9 cellular contexts compared by ENCODE assay signal in genomic region chr1:54054438-54054749, GRCh38. TPM values are rescaled to one million over a fixed set of nuclear protein-coding genes. Genes with fewer than 3 reads are reported as not detected.
A peak's percentile ranks its signal among the peaks of the same experiment; 100 is the strongest.
DNase-seq lines count a peak whose midpoint lies in the region; ATAC-seq and TF ChIP-seq lines count a peak whose summit lies in the region.
"Had no signal": no experiment of that assay in that cellular context is flagged by ENCODE, and none has a peak within 500 bp of the region (broad histone marks: within the 10 kb centered on the region; RNA-seq: fewer than 3 reads in every experiment).

No MANE protein-coding gene starts in this region.

- intact Hi-C loops in activated CD4-positive, alpha-beta T cell treated with anti-CD3 and anti-CD28 coated beads, Interleukin-2, amount 10 ng/mL, durations not matched to agents 24 days and 14 days (cut with micrococcal nuclease): loop anchor here (5.0 kb wide), 2 partner anchors 488 to 727 kb away; partner anchors contain the start of gene LRP8

- peaks cover 32% of the 10 kb centered on the region for H3K36me3 Mint-ChIP-seq in activated CD4-positive, alpha-beta T cell treated with anti-CD3 and anti-CD28 coated beads, Interleukin-2, amount 10 ng/mL, durations not matched to agents 24 days and 14 days (ENCODE audit: low read depth)

- H3K4me1 ChIP-seq in thymus (ENCODE audit: control insufficient read depth, insufficient read depth, low read length): peaks cover 14% of the 10 kb centered on the region

- no peak overlapping the region for H3K27ac Mint-ChIP-seq in activated CD4-positive, alpha-beta T cell treated with anti-CD3 and anti-CD28 coated beads, Interleukin-2, amount 10 ng/mL, durations not matched to agents 24 days and 14 days

- no peak for TF ChIP-seq CTCF in RWPE1 (conservative IDR thresholded peaks at IDR 0.05; ENCODE audit: low read depth)
- no peak for TF ChIP-seq CTCF in foreskin fibroblast (IDR thresholded peaks at IDR 0.05; ENCODE audit: low read depth, low read length)

- no peaks in the 10 kb centered on the region for H3K27me3 ChIP-seq in thymus (ENCODE audit: control insufficient read depth, insufficient read depth)

- CTCF ChIA-PET in RWPE1 (lab: Yijun Ruan, JAX): interaction anchor here (0.6 kb wide), 2 partner anchors 172 to 278 kb away, joined by 3 read pairs; no protein-coding TSS in a partner anchor

- no peaks in the 10 kb centered on the region for H3K9me3 Mint-ChIP-seq in activated CD4-positive, alpha-beta T cell treated with anti-CD3 and anti-CD28 coated beads, Interleukin-2, amount 10 ng/mL, durations not matched to agents 24 days and 14 days

- H3K4me3 ChIP-seq in foreskin fibroblast (ENCODE audit: low read depth in 1 of 2, low read length in 2 of 2) (peak overlapping the region; percentile 95 to 97), thymus (ENCODE audit: low read length) (peak overlapping the region; percentile 77)

- no peaks in the 10 kb centered on the region for H3K27me3 Mint-ChIP-seq in activated CD4-positive, alpha-beta T cell treated with anti-CD3 and anti-CD28 coated beads, Interleukin-2, amount 10 ng/mL, durations not matched to agents 24 days and 14 days

- H3K9me3 ChIP-seq in thymus (ENCODE audit: control insufficient read depth): no peaks in the 10 kb centered on the region

- peak; percentile 69 for DNase-seq in activated CD4-positive, alpha-beta T cell treated with anti-CD3 and anti-CD28 coated beads, Interleukin-2, amount 10 ng/mL, durations not matched to agents 24 days and 14 days
- DNase-seq in activated CD4-positive, alpha-beta T cell treated with anti-CD3 and anti-CD28 coated beads for 1 hour: no peak
- DNase-seq in RWPE1 (ENCODE audit: low spot score): peak; percentile 6
- no peak for DNase-seq in foreskin fibroblast
- DNase-seq in middle frontal gyrus (ENCODE audit: extremely low spot score, low spot score): no peak

- H3K27ac ChIP-seq in RWPE1 (no peak overlapping the region), thymus (ENCODE audit: low read depth) (peak overlapping the region; percentile 26)

- ATAC-seq in GM21390 (IDR thresholded peaks at IDR 0.05; ENCODE audit: unreplicated experiment): no peak
- no peak for ATAC-seq in GM21367 (IDR thresholded peaks at IDR 0.05; ENCODE audit: unreplicated experiment)

- H3K36me3 ChIP-seq in thymus (ENCODE audit: control insufficient read depth, insufficient read depth): no peaks in the 10 kb centered on the region

- POLR2A ChIA-PET in RWPE1 (lab: Yijun Ruan, JAX; ENCODE audit: low non-redundant PET): no interaction called here

- H3K4me3 Mint-ChIP-seq in activated CD4-positive, alpha-beta T cell treated with anti-CD3 and anti-CD28 coated beads, Interleukin-2, amount 10 ng/mL, durations not matched to agents 24 days and 14 days: no peak overlapping the region

- WGBS in thymus: 10% methylated on average over 5 of the region's 5 CpGs

- H3K4me1 Mint-ChIP-seq in activated CD4-positive, alpha-beta T cell treated with anti-CD3 and anti-CD28 coated beads, Interleukin-2, amount 10 ng/mL, durations not matched to agents 24 days and 14 days: peaks cover 32% of the 10 kb centered on the region

RNA-seq across cellular contexts. Expression of gene TCEANC2, which starts 1.0 kb away (rescaled TPM):
- 10.0 and 11.6 TPM in 2 replicates for total RNA-seq in activated CD4-positive, alpha-beta T cell treated with anti-CD3 and anti-CD28 coated beads, Interleukin-2, amount 10 ng/mL, durations not matched to agents 24 days and 14 days
- polyA plus RNA-seq in thymus: 4.0 TPM

RNA-seq across cellular contexts. Expression of gene TMEM59, which starts 1.4 kb away (rescaled TPM):
- total RNA-seq in activated CD4-positive, alpha-beta T cell treated with anti-CD3 and anti-CD28 coated beads, Interleukin-2, amount 10 ng/mL, durations not matched to agents 24 days and 14 days: 99.3 and 127 TPM in 2 replicates
- polyA plus RNA-seq in thymus: 185 TPM

RNA-seq across cellular contexts. Expression of gene LDLRAD1, which starts 36.4 kb away (rescaled TPM):
- total RNA-seq in activated CD4-positive, alpha-beta T cell treated with anti-CD3 and anti-CD28 coated beads, Interleukin-2, amount 10 ng/mL, durations not matched to agents 24 days and 14 days: not detected in 2 replicates
- polyA plus RNA-seq in thymus: 0.18 TPM
- total RNA-seq: glomerular endothelial cell had no signal

Comparison
In these comparisons a context has a peak if more than half of its experiments do, and no peak if none do; other contexts are left out.
1. DNase-seq: peak in activated CD4-positive, alpha-beta T cell treated with anti-CD3 and anti-CD28 coated beads, Interleukin-2, amount 10 ng/mL, durations not matched to agents 24 days and 14 days (single experiment) and RWPE1 (single experiment); none in activated CD4-positive, alpha-beta T cell treated with anti-CD3 and anti-CD28 coated beads for 1 hour (single experiment), foreskin fibroblast (0 of 2) and middle frontal gyrus (single experiment).